Comparison of ENCODE assay signal across 8 cellular contexts in genomic region chr6:20031342-20031741, GRCh38.
"Had no signal": no experiment of that assay in that cellular context is flagged by ENCODE, and none has a peak within 500 bp of the region (broad histone marks: within the 10 kb centered on the region; RNA-seq: fewer than 3 reads in every experiment).

No MANE protein-coding gene starts in this region.

- DNase-seq: GDM1, GF-D8 had no signal

- H3K4me3 ChIP-seq: GM12878 had no signal

- ATAC-seq: GM12878 had no signal

- FAIRE-seq: G401.6, GM12878, GM12891, GM12892, GM18507, GM19239 had no signal
